Comparison of ENCODE assay signal across 10 cellular contexts in genomic region chr3:169133178-169134161, GRCh38.
A peak's percentile ranks its signal among the peaks of the same experiment; 100 is the strongest.
DNase-seq lines count a peak whose midpoint lies in the region; TF ChIP-seq lines count a peak whose summit lies in the region.
"Had no signal": no experiment of that assay in that cellular context is flagged by ENCODE, and none has a peak within 500 bp of the region (broad histone marks: within the 10 kb centered on the region; RNA-seq: fewer than 3 reads in every experiment).

No MANE protein-coding gene starts in this region.

- no peaks in the 10 kb centered on the region for H3K36me3 ChIP-seq in neural cell (ENCODE audit: insufficient read depth, low read length)

- TF ChIP-seq CTCF in chondrocyte (IDR thresholded peaks at IDR 0.05) = peak; percentile 86
- peak; percentile 65 for TF ChIP-seq CTCF in neural cell (IDR thresholded peaks at IDR 0.05; ENCODE audit: poor library complexity, severe bottlenecking)

- no peak overlapping the region for H3K9ac ChIP-seq in neural cell (ENCODE audit: low read length)

- H3K9me2 ChIP-seq in neural cell (ENCODE audit: insufficient read depth, low read length) = no peaks in the 10 kb centered on the region

- TF ChIP-seq RAD21 in neural cell (conservative IDR thresholded peaks at IDR 0.05) = peak; percentile 73

- H3F3A ChIP-seq in neural cell (ENCODE audit: insufficient read depth, low read length, poor library complexity, severe bottlenecking) = no peaks in the 10 kb centered on the region

- H4K20me1 ChIP-seq in neural cell (ENCODE audit: insufficient read depth) = no peaks in the 10 kb centered on the region

- no peaks in the 10 kb centered on the region for H3K36me3 Mint-ChIP-seq in chondrocyte (ENCODE audit: low read depth)
- H3K36me3 Mint-ChIP-seq: stimulated activated effector memory CD8-positive, alpha-beta T cell treated with anti-CD3 and anti-CD28 coated beads, Interleukin-12 subunit alpha, Interleukin-12 subunit beta, amount 100 ng/mL, for 72 hours had no signal

- no peaks in the 10 kb centered on the region for H3K4me1 Mint-ChIP-seq in chondrocyte (ENCODE audit: low read depth)
- H3K4me1 Mint-ChIP-seq: central memory CD8-positive, alpha-beta T cell; stimulated activated effector memory CD8-positive, alpha-beta T cell treated with anti-CD3 and anti-CD28 coated beads, Interleukin-12 subunit alpha, Interleukin-12 subunit beta, amount 100 ng/mL, for 72 hours had no signal

- no peak for TF ChIP-seq EP300 in neural cell (conservative IDR thresholded peaks at IDR 0.05; ENCODE audit: poor library complexity, severe bottlenecking)

- H3K27me3 ChIP-seq in neural cell (ENCODE audit: insufficient read depth, low read depth, low read length) = no peaks in the 10 kb centered on the region

- no peak overlapping the region for H3K4me2 ChIP-seq in neural cell (ENCODE audit: low read length)

- no peak overlapping the region for H2AFZ ChIP-seq in neural cell (ENCODE audit: low read depth, low read length)

- no peak overlapping the region for H3K4me3 Mint-ChIP-seq in chondrocyte (ENCODE audit: unreplicated experiment)
- H3K4me3 Mint-ChIP-seq: central memory CD8-positive, alpha-beta T cell; stimulated activated effector memory CD8-positive, alpha-beta T cell treated with anti-CD3 and anti-CD28 coated beads, Interleukin-12 subunit alpha, Interleukin-12 subunit beta, amount 100 ng/mL, for 72 hours had no signal

- H3K79me2 ChIP-seq in neural cell (replicated peaks; ENCODE audit: insufficient read depth, low read length) = no peaks in the 10 kb centered on the region

- H3K4me3 ChIP-seq in neural cell (ENCODE audit: low read length) = no peak overlapping the region

- H3K9me3 Mint-ChIP-seq in chondrocyte (ENCODE audit: low read depth) = no peaks in the 10 kb centered on the region
- H3K9me3 Mint-ChIP-seq: central memory CD8-positive, alpha-beta T cell; stimulated activated effector memory CD8-positive, alpha-beta T cell treated with anti-CD3 and anti-CD28 coated beads, Interleukin-12 subunit alpha, Interleukin-12 subunit beta, amount 100 ng/mL, for 72 hours had no signal

- H3K27me3 Mint-ChIP-seq in chondrocyte (ENCODE audit: low read depth) = no peaks in the 10 kb centered on the region
- H3K27me3 Mint-ChIP-seq: central memory CD8-positive, alpha-beta T cell had no signal

- no peak overlapping the region for H3K27ac ChIP-seq in neural cell (ENCODE audit: low read length)

- no peak overlapping the region for H3K27ac Mint-ChIP-seq in chondrocyte (ENCODE audit: unreplicated experiment)
- H3K27ac Mint-ChIP-seq: stimulated activated effector memory CD8-positive, alpha-beta T cell treated with anti-CD3 and anti-CD28 coated beads, Interleukin-12 subunit alpha, Interleukin-12 subunit beta, amount 100 ng/mL, for 72 hours had no signal

- no peaks in the 10 kb centered on the region for H3K9me3 ChIP-seq in neural cell (ENCODE audit: low read length)

- DNase-seq in EH (ENCODE audit: low read depth) (peak; percentile 24), LoVo (ENCODE audit: low spot score) (peak; percentile 15), chondrocyte (ENCODE audit: low spot score) (no peak), T-helper 1 cell (no peak), posterior vena cava (ENCODE audit: low spot score) (no peak), NOMO-1 treated with DMSO at 0.1 percent for 48 hours (lab: John Stamatoyannopoulos, UW; ENCODE audit: unreplicated experiment) (no peak)
- DNase-seq: T-helper 9 cell had no signal

- intact Hi-C loops in posterior vena cava (cut with DNase I) = no loop called here

TF ChIP-seq in neural cell, 6 proteins besides CTCF, POLR2A, EP300 and RAD21:
- TF ChIP-seq REST (IDR thresholded peaks at IDR 0.05; ENCODE audit: borderline replicate concordance) = no peak
- peak; percentile 77 for TF ChIP-seq SMC3 (conservative IDR thresholded peaks at IDR 0.05; ENCODE audit: poor library complexity)
TF ChIP-seq in neural cell: peak in this region for 1.

Comparison
In these comparisons a context has a peak if more than half of its experiments do, and no peak if none do; other contexts are left out.
1. DNase-seq: peak in EH (single experiment) and LoVo (single experiment); none in chondrocyte (single experiment), T-helper 1 cell (0 of 5), posterior vena cava (single experiment) and NOMO-1 treated with DMSO at 0.1 percent for 48 hours (single experiment).